In the genomic region with DNA sequence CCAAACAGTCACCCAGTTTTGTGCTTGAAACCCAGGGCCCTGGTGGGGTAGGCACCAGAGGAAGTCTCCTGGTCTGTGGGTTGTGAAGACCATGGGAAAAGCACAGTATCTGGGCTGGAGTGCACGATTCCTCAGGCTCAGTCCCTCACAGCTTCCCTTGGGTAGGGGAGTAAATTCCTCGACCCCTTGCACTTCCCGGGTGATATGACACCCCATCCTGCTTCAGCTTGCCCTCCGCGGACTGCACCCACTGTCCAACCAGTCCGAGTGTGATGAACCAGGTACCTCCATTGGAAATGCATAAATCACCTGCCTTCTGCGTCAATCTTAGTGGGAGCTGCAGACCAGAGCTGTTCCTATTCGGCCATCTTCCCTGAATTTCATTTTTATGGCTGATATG, we compare ENCODE assay signal across 37 cellular contexts.
"Had no signal": no experiment of that assay in that cellular context is flagged by ENCODE, and none has a peak within 500 bp of the region (broad histone marks: within the 10 kb centered on the region; RNA-seq: fewer than 3 reads in every experiment).

No MANE protein-coding gene starts in this region.

- FAIRE-seq: astrocyte had no signal

- H3K4me3 Mint-ChIP-seq: activated CD4-positive, alpha-beta memory T cell treated with anti-CD3 and anti-CD28 coated beads, Interleukin-2, amount 10 ng/mL, durations not matched to agents 7 days and 5 days; activated CD4-positive, alpha-beta T cell treated with anti-CD3 and anti-CD28 coated beads for 36 hours; activated CD4-positive, alpha-beta T cell treated with anti-CD3 and anti-CD28 coated beads, Interleukin-2, amount 10 ng/mL, durations not matched to agents 7 days and 5 days; activated CD8-positive, alpha-beta T cell treated with anti-CD3 and anti-CD28 coated beads, Interleukin-2, amount 10 ng/mL, durations not matched to agents 7 days and 5 days; activated naive CD4-positive, alpha-beta T cell treated with anti-CD3 and anti-CD28 coated beads for 36 hours; activated naive CD8-positive, alpha-beta T cell treated with anti-CD3 and anti-CD28 coated beads for 36 hours; activated T-cell treated with anti-CD3 and anti-CD28 coated beads, Interleukin-2, amount 50 U/mL, for 4 hours; activated T-cell treated with anti-CD3 and anti-CD28 coated beads, Interleukin-2, amount 50 U/mL, for 72 hours; activated T-helper 1 cell treated with anti-CD3 and anti-CD28 coated beads, Interleukin-12 subunit alpha, Interleukin-12 subunit beta, Interleukin-2, Interleukin-4 antibody, amounts not matched to agents 30 ng/mL and 10 ng/mL and 1 ng/mL, durations not matched to agents 14 hours and 24 hours and 36 hours; activated T-helper 17 cell treated with anti-CD3 and anti-CD28 coated beads, Interleukin-2, amount 50 U/mL, for 72 hours; T-helper 1 cell treated with Interleukin-12 subunit alpha and Interleukin-12 subunit beta and Interleukin-4 antibody, amounts not matched to agents 30 μg/mL and 1 μg/mL, for 36 hours; T-helper 2 cell treated with Interferon-gamma antibody and Interleukin-4, amounts not matched to agents 5 μg/mL and 100 μg/mL, for 36 hours had no signal

- H3K27ac Mint-ChIP-seq: activated CD4-positive, alpha-beta memory T cell treated with anti-CD3 and anti-CD28 coated beads, Interleukin-2, amount 10 ng/mL, durations not matched to agents 7 days and 5 days; activated CD4-positive, alpha-beta T cell treated with anti-CD3 and anti-CD28 coated beads for 36 hours; activated CD4-positive, alpha-beta T cell treated with anti-CD3 and anti-CD28 coated beads, Interleukin-2, amount 10 ng/mL, durations not matched to agents 7 days and 5 days; activated CD8-positive, alpha-beta T cell treated with anti-CD3 and anti-CD28 coated beads, Interleukin-2, amount 10 ng/mL, durations not matched to agents 7 days and 5 days; activated naive CD4-positive, alpha-beta T cell treated with anti-CD3 and anti-CD28 coated beads for 36 hours; activated naive CD4-positive, alpha-beta T cell treated with anti-CD3 and anti-CD28 coated beads, Interleukin-2, amount 50 U/mL, for 72 hours; activated naive CD8-positive, alpha-beta T cell treated with anti-CD3 and anti-CD28 coated beads for 36 hours; activated T-cell treated with anti-CD3 and anti-CD28 coated beads, Interleukin-2, amount 50 U/mL, for 72 hours; activated T-helper 1 cell treated with anti-CD3 and anti-CD28 coated beads, Interleukin-12 subunit alpha, Interleukin-12 subunit beta, Interleukin-2, Interleukin-4 antibody, amounts not matched to agents 30 ng/mL and 10 ng/mL and 1 ng/mL, durations not matched to agents 14 hours and 24 hours and 36 hours; activated T-helper 17 cell treated with anti-CD3 and anti-CD28 coated beads, Interleukin-2, amount 50 U/mL, for 72 hours; T-helper 1 cell treated with Interleukin-12 subunit alpha and Interleukin-12 subunit beta and Interleukin-4 antibody, amounts not matched to agents 30 μg/mL and 1 μg/mL, for 36 hours; T-helper 2 cell treated with Interferon-gamma antibody and Interleukin-4, amounts not matched to agents 5 μg/mL and 100 μg/mL, for 36 hours had no signal

- H3K27me3 Mint-ChIP-seq: activated CD4-positive, alpha-beta memory T cell treated with anti-CD3 and anti-CD28 coated beads, Interleukin-2, amount 10 ng/mL, durations not matched to agents 7 days and 5 days; activated CD4-positive, alpha-beta T cell treated with anti-CD3 and anti-CD28 coated beads for 36 hours; activated CD4-positive, alpha-beta T cell treated with anti-CD3 and anti-CD28 coated beads, Interleukin-2, amount 10 ng/mL, durations not matched to agents 7 days and 5 days; activated naive CD8-positive, alpha-beta T cell treated with anti-CD3 and anti-CD28 coated beads for 36 hours; activated T-helper 17 cell treated with anti-CD3 and anti-CD28 coated beads, Interleukin-2, amount 50 U/mL, for 72 hours had no signal

- H3K4me1 Mint-ChIP-seq: activated CD4-positive, alpha-beta memory T cell treated with anti-CD3 and anti-CD28 coated beads, Interleukin-2, amount 10 ng/mL, durations not matched to agents 7 days and 5 days; activated CD4-positive, alpha-beta T cell treated with anti-CD3 and anti-CD28 coated beads for 36 hours; activated CD4-positive, alpha-beta T cell treated with anti-CD3 and anti-CD28 coated beads, Interleukin-2, amount 10 ng/mL, durations not matched to agents 7 days and 5 days; activated naive CD8-positive, alpha-beta T cell treated with anti-CD3 and anti-CD28 coated beads for 36 hours; activated T-helper 17 cell treated with anti-CD3 and anti-CD28 coated beads, Interleukin-2, amount 50 U/mL, for 72 hours had no signal

- H3K4me3 ChIP-seq: adrenal gland, body of pancreas, breast epithelium had no signal

- H3K27me3 ChIP-seq: adrenal gland, body of pancreas, brain microvascular endothelial cell, breast epithelium had no signal

- DNase-seq: activated CD4-positive, alpha-beta memory T cell treated with anti-CD3 and anti-CD28 coated beads, Interleukin-2, amount 10 ng/mL, durations not matched to agents 7 days and 5 days; activated CD4-positive, alpha-beta T cell treated with anti-CD3 and anti-CD28 coated beads for 1 hour; activated CD4-positive, alpha-beta T cell treated with anti-CD3 and anti-CD28 coated beads for 36 hours; activated CD4-positive, alpha-beta T cell treated with anti-CD3 and anti-CD28 coated beads for 48 hours; activated CD4-positive, alpha-beta T cell treated with anti-CD3 and anti-CD28 coated beads, Interleukin-2, amount 10 ng/mL, durations not matched to agents 7 days and 5 days; activated CD4-positive, alpha-beta T cell treated with anti-CD3 and anti-CD28 coated beads, Interleukin-2, amount 50 U/mL, for 48 hours; activated CD4-positive, CD25-positive, alpha-beta regulatory T cell; activated CD8-positive, alpha-beta memory T cell treated with anti-CD3 and anti-CD28 coated beads for 24 hours; activated CD8-positive, alpha-beta memory T cell treated with anti-CD3 and anti-CD28 coated beads, Interleukin-2, amount 50 U/mL, for 4 hours; activated CD8-positive, alpha-beta T cell treated with anti-CD3 and anti-CD28 coated beads, Interleukin-2, amount 10 ng/mL, durations not matched to agents 7 days and 5 days; activated effector memory CD4-positive, alpha-beta T cell treated with anti-CD3 and anti-CD28 coated beads, Interleukin-2, amount 50 U/mL, for 16 hours; activated gamma-delta T cell treated with Interleukin-2 at 50 U/mL for 16 hours; activated naive CD4-positive, alpha-beta T cell; activated naive CD4-positive, alpha-beta T cell treated with anti-CD3 and anti-CD28 coated beads for 36 hours; activated naive CD4-positive, alpha-beta T cell treated with anti-CD3 and anti-CD28 coated beads, Interleukin-2, amount 50 U/mL, for 16 hours; activated naive CD8-positive, alpha-beta T cell treated with anti-CD3 and anti-CD28 coated beads for 36 hours; activated T-cell treated with anti-CD3 and anti-CD28 coated beads for 4 hours; activated T-cell treated with anti-CD3 and anti-CD28 coated beads, Interleukin-2, amount 50 U/mL, for 1 hour; activated T-cell treated with anti-CD3 and anti-CD28 coated beads, Interleukin-2, amount 50 U/mL, for 4 hours; activated T-cell treated with anti-CD3 and anti-CD28 coated beads, Interleukin-2, amount 50 U/mL, for 72 hours; adrenal gland; amniotic stem cell; aorta; body of pancreas; brain microvascular endothelial cell; central memory CD4-positive, alpha-beta T cell; T-helper 2 cell; T-helper 9 cell had no signal

- H3K4me1 ChIP-seq: adrenal gland, body of pancreas, breast epithelium had no signal

- H3K36me3 ChIP-seq: adrenal gland, brain microvascular endothelial cell, breast epithelium had no signal

- H3K9me3 Mint-ChIP-seq: activated T-helper 1 cell treated with anti-CD3 and anti-CD28 coated beads, Interleukin-12 subunit alpha, Interleukin-12 subunit beta, Interleukin-2, Interleukin-4 antibody, amounts not matched to agents 30 ng/mL and 10 ng/mL and 1 ng/mL, durations not matched to agents 14 hours and 24 hours and 36 hours had no signal

- H3K27ac ChIP-seq: adrenal gland, body of pancreas, brain microvascular endothelial cell, breast epithelium, VCaP had no signal

- H3K36me3 Mint-ChIP-seq: activated naive CD8-positive, alpha-beta T cell treated with anti-CD3 and anti-CD28 coated beads for 36 hours had no signal

- ATAC-seq: activated CD4-positive, alpha-beta T cell treated with anti-CD3 and anti-CD28 coated beads for 36 hours; activated CD4-positive, CD25-positive, alpha-beta regulatory T cell treated with anti-CD3 and anti-CD28 coated beads, Interleukin-2, amount 50 U/mL, for 24 hours; activated CD8-positive, alpha-beta T cell treated with anti-CD3 and anti-CD28 coated beads, Interleukin-2, amount 10 ng/mL, durations not matched to agents 7 days and 5 days; activated naive CD4-positive, alpha-beta T cell treated with anti-CD3 and anti-CD28 coated beads, Interleukin-2, amount 50 U/mL, for 72 hours; activated T-cell treated with anti-CD3 and anti-CD28 coated beads, Interleukin-2, amount 50 U/mL, for 4 hours; activated T-cell treated with anti-CD3 and anti-CD28 coated beads, Interleukin-2, amount 50 U/mL, for 72 hours; activated T-helper 17 cell treated with anti-CD3 and anti-CD28 coated beads, Interleukin-2, amount 50 U/mL, for 72 hours; body of pancreas had no signal
